ENCODE assay signal across 10 cellular contexts in genomic region chr4:134024251-134024650, GRCh38.
A peak's percentile ranks its signal among the peaks of the same experiment; 100 is the strongest.
DNase-seq lines count a peak whose midpoint lies in the region; ATAC-seq and TF ChIP-seq lines count a peak whose summit lies in the region.
"Had no signal": no experiment of that assay in that cellular context is flagged by ENCODE, and none has a peak within 500 bp of the region (broad histone marks: within the 10 kb centered on the region; RNA-seq: fewer than 3 reads in every experiment).

No MANE protein-coding gene starts in this region.

- H3K27ac Mint-ChIP-seq in H9: no peak overlapping the region
- peak overlapping the region in 1 of 8 donors; percentile 27 for H3K27ac Mint-ChIP-seq in CD8-positive, alpha-beta memory T cell

- H3K79me2 ChIP-seq in H9 (ENCODE audit: insufficient read depth, low read length) (no peaks in the 10 kb centered on the region), PC-3 (ENCODE audit: low read length) (no peaks in the 10 kb centered on the region)

- no peaks in the 10 kb centered on the region for H3K79me1 ChIP-seq in H9 (ENCODE audit: insufficient read depth, low read depth, low read length, poor library complexity, severe bottlenecking)

- H4K8ac ChIP-seq in H9 (replicated peaks; ENCODE audit: insufficient read length, low read depth, low read length): no peak overlapping the region

- DNase-seq in AML-193 (lab: John Stamatoyannopoulos, UW) (peak; percentile 3 to 13), H9 (no peak), PC-3 (peak; percentile 23), foreskin keratinocyte (peak; percentile 17 to 41), DMS79 treated with DMSO at 0.1 percent for 48 hours (lab: John Stamatoyannopoulos, UW) (no peak), substantia nigra (lab: John Stamatoyannopoulos, UW) (no peak)
- no peak for DNase-seq in CD8-positive, alpha-beta memory T cell
- DNase-seq: activated T-cell treated with anti-CD3 and anti-CD28 coated beads, Interleukin-2, amount 50 U/mL, for 4 hours; esophagus squamous epithelium had no signal

- TF ChIP-seq CTCF in H9 (conservative IDR thresholded peaks at IDR 0.05) (peak; percentile 69), PC-3 (conservative IDR thresholded peaks at IDR 0.05; ENCODE audit: low read depth, low read length) (peak; percentile 54), foreskin keratinocyte (conservative IDR thresholded peaks at IDR 0.05) (peak; percentile 59)

- H3K36me3 ChIP-seq in PC-3 (ENCODE audit: low read depth, low read length): no peaks in the 10 kb centered on the region
- H3K36me3 ChIP-seq in CD8-positive, alpha-beta memory T cell (ENCODE audit: insufficient read depth, low read length): no peaks in the 10 kb centered on the region
- H3K36me3 ChIP-seq: esophagus squamous epithelium had no signal

- H2BK12ac ChIP-seq in H9 (ENCODE audit: insufficient read length, low read depth, low read length): no peak overlapping the region

- H3K9me3 Mint-ChIP-seq in H9: no peaks in the 10 kb centered on the region
- H3K9me3 Mint-ChIP-seq in CD8-positive, alpha-beta memory T cell: peaks cover 0 to 24% (median 10%) of the 10 kb centered on the region in 5 donors
- H3K9me3 Mint-ChIP-seq: activated T-cell treated with anti-CD3 and anti-CD28 coated beads, Interleukin-2, amount 50 U/mL, for 4 hours had no signal

- no peak overlapping the region for H3K14ac ChIP-seq in H9 (ENCODE audit: insufficient read depth, low read length)

- no peaks in the 10 kb centered on the region for H4K20me1 ChIP-seq in H9 (ENCODE audit: control insufficient read depth, insufficient read depth, insufficient read length)
- no peaks in the 10 kb centered on the region for H4K20me1 ChIP-seq in PC-3 (ENCODE audit: low read length)

- H3K23me2 ChIP-seq in H9 (ENCODE audit: insufficient read length, low read depth, low read length, poor library complexity, severe bottlenecking): no peaks in the 10 kb centered on the region

- no peak overlapping the region for H3K4me3 Mint-ChIP-seq in H9
- H3K4me3 Mint-ChIP-seq in CD8-positive, alpha-beta memory T cell: no peak overlapping the region
- H3K4me3 Mint-ChIP-seq: activated T-cell treated with anti-CD3 and anti-CD28 coated beads, Interleukin-2, amount 50 U/mL, for 4 hours had no signal

- H2AFZ ChIP-seq in H9 (ENCODE audit: low read length) (no peak overlapping the region), PC-3 (ENCODE audit: low read length) (no peak overlapping the region)

- H2BK15ac ChIP-seq in H9 (ENCODE audit: low read depth, low read length): no peak overlapping the region

- H3T11ph ChIP-seq in H9 (ENCODE audit: low read length): no peak overlapping the region

- H3K18ac ChIP-seq in H9 (ENCODE audit: insufficient read length, low read depth, low read length): no peak overlapping the region

- no peaks in the 10 kb centered on the region for H3F3A ChIP-seq in PC-3 (ENCODE audit: low read length, unreplicated experiment)

- H3K9ac ChIP-seq in H9 (ENCODE audit: extremely low read depth, insufficient read length, low read length) (no peak overlapping the region), PC-3 (ENCODE audit: low read length) (no peak overlapping the region)

- H3K27ac ChIP-seq in H9 (ENCODE audit: insufficient read length, low read depth, low read length) (no peak overlapping the region), PC-3 (ENCODE audit: low read length) (no peak overlapping the region), foreskin keratinocyte (no peak overlapping the region), substantia nigra (ENCODE audit: low read depth, low read length, poor library complexity, severe bottlenecking) (no peak overlapping the region)
- no peak overlapping the region for H3K27ac ChIP-seq in CD8-positive, alpha-beta memory T cell (ENCODE audit: low read depth, low read length)
- H3K27ac ChIP-seq: esophagus squamous epithelium had no signal

- POLR2A ChIA-PET in PC-3 (lab: Charles Lee; ENCODE audit: unreplicated experiment): interaction anchor here (0.7 kb wide), 1 partner anchor 58 kb away, joined by 34 read pairs; no protein-coding TSS in a partner anchor
- POLR2A ChIA-PET in CD8-positive, alpha-beta memory T cell (lab: Charles Lee): no interaction called here

- H4K91ac ChIP-seq in H9 (ENCODE audit: insufficient read length, low read depth, low read length): no peak overlapping the region

- no peak overlapping the region for H3K56ac ChIP-seq in H9 (ENCODE audit: insufficient read length, low read depth, low read length)

- H3K27me3 ChIP-seq in H9 (ENCODE audit: insufficient read depth, low read length): no peaks in the 10 kb centered on the region
- H3K27me3 ChIP-seq in PC-3 (ENCODE audit: low read length): no peaks in the 10 kb centered on the region
- no peaks in the 10 kb centered on the region for H3K27me3 ChIP-seq in foreskin keratinocyte
- no peaks in the 10 kb centered on the region for H3K27me3 ChIP-seq in CD8-positive, alpha-beta memory T cell (ENCODE audit: insufficient read depth, low read length, poor library complexity, severe bottlenecking)
- H3K27me3 ChIP-seq: esophagus squamous epithelium had no signal

- no peak overlapping the region for H3K23ac ChIP-seq in H9 (ENCODE audit: insufficient read length, low read depth, low read length)

- H3K4me2 ChIP-seq in H9 (ENCODE audit: insufficient read depth, insufficient read length, low read length): no peak overlapping the region
- H3K4me2 ChIP-seq in PC-3 (ENCODE audit: low read length): no peak overlapping the region

- ATAC-seq in PC-3 (no peak; the same call in 1 of the 2 replicates), foreskin keratinocyte (peak; percentile 46), HG03469 (IDR thresholded peaks at IDR 0.05; ENCODE audit: unreplicated experiment) (no peak)
- ATAC-seq: activated T-cell treated with anti-CD3 and anti-CD28 coated beads, Interleukin-2, amount 50 U/mL, for 4 hours had no signal

- H2BK120ac ChIP-seq in H9 (ENCODE audit: low read depth, low read length, poor library complexity, severe bottlenecking): no peak overlapping the region

- H3K4me1 ChIP-seq in H9 (ENCODE audit: insufficient read depth, low read length) (no peaks in the 10 kb centered on the region), PC-3 (ENCODE audit: insufficient read depth, low read length) (peaks cover 16% of the 10 kb centered on the region), foreskin keratinocyte (no peaks in the 10 kb centered on the region)
- H3K4me1 ChIP-seq in CD8-positive, alpha-beta memory T cell (ENCODE audit: insufficient read depth, low read length): no peaks in the 10 kb centered on the region
- H3K4me1 ChIP-seq: esophagus squamous epithelium had no signal

- H2AK5ac ChIP-seq in H9 (ENCODE audit: insufficient read length, low read length): no peak overlapping the region

- no peaks in the 10 kb centered on the region for H3K9me3 ChIP-seq in H9 (ENCODE audit: control insufficient read depth, low read depth, low read length)
- H3K9me3 ChIP-seq in PC-3 (ENCODE audit: low read length): no peaks in the 10 kb centered on the region
- H3K9me3 ChIP-seq in CD8-positive, alpha-beta memory T cell (ENCODE audit: low read length): no peaks in the 10 kb centered on the region
- H3K9me3 ChIP-seq: esophagus squamous epithelium had no signal

- H2BK5ac ChIP-seq in H9 (ENCODE audit: insufficient read length, low read length): no peak overlapping the region

- no peak overlapping the region for H3K4me3 ChIP-seq in PC-3 (ENCODE audit: low read length)
- no peak overlapping the region for H3K4me3 ChIP-seq in CD8-positive, alpha-beta memory T cell (ENCODE audit: low read length)
- H3K4me3 ChIP-seq: esophagus squamous epithelium had no signal

- CTCF ChIA-PET in PC-3 (lab: Charles Lee): no interaction called here
- CTCF ChIA-PET in CD8-positive, alpha-beta memory T cell (lab: Charles Lee): no interaction called here

- intact Hi-C loops in PC-3 (cut with micrococcal nuclease): loop anchor here (1.0 kb wide), 1 partner anchor 753 kb away; no protein-coding TSS in a partner anchor

- no TSS peak for BruUV-seq in PC-3 (replicated peaks; lab: Mats Ljungman, UMichigan)

- H2BK20ac ChIP-seq in H9 (ENCODE audit: low read depth, low read length, poor library complexity, severe bottlenecking): no peak overlapping the region

- no peak overlapping the region for H4K5ac ChIP-seq in H9 (ENCODE audit: insufficient read length, low read depth, low read length)

- H3K4me1 Mint-ChIP-seq in H9: peaks cover 0 to 3% of the 10 kb centered on the region in 2 experiments; a peak in 3 of 4 replicates
- no peaks in the 10 kb centered on the region for H3K4me1 Mint-ChIP-seq in CD8-positive, alpha-beta memory T cell

- no peak overlapping the region for H3K4ac ChIP-seq in H9 (ENCODE audit: low read depth, low read length)

- H3K27me3 Mint-ChIP-seq in H9 (ENCODE audit: low read depth): no peaks in the 10 kb centered on the region
- H3K27me3 Mint-ChIP-seq in CD8-positive, alpha-beta memory T cell: no peaks in the 10 kb centered on the region

- H3K36me3 Mint-ChIP-seq in H9 (ENCODE audit: insufficient read depth in 1 of 3, low read depth in 3 of 3): no peaks in the 10 kb centered on the region
- H3K36me3 Mint-ChIP-seq in CD8-positive, alpha-beta memory T cell: no peaks in the 10 kb centered on the region

- no CpG with 5 or more reads among the region's 2 CpGs for WGBS in H9 (ENCODE audit: extremely low coverage, insufficient read length, low lambda C conversion rate)

- no peaks in the 10 kb centered on the region for H3K9me2 ChIP-seq in PC-3 (replicated peaks; ENCODE audit: low read length)

Comparison
In these comparisons a context has a peak if more than half of its experiments do, and no peak if none do; other contexts are left out.
1. DNase-seq: peak in AML-193 (2 of 2), PC-3 (single experiment) and foreskin keratinocyte (2 of 2); none in H9 (single experiment), DMS79 treated with DMSO at 0.1 percent for 48 hours (single experiment), CD8-positive, alpha-beta memory T cell (0 of 5) and substantia nigra (0 of 49).
2. Peak in every context shown above with its lines, with median percentiles within 50 percentile points of each other: CTCF ChIP-seq.